ENCODE assay signal across 10 cellular contexts in the genomic region with DNA sequence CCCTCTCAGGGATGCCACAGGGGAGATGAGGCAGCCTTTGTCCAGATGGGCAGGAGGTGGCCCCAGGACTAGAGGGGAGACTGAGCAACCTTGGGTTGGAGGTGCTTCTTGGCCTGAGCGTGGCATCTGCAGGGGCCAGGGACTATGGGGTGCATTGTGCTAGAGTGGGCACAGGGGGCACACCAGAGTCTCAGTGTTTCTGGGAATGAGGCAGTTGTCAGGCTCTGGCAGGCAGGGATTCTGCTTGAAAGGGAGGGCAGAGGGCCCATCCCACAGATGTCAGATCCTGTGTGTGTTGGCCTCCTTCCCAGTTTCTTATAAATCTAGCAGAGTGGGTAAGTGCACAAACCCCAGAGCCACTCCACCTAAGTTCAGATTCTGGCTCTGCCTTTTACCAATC. TPM values are rescaled to one million over a fixed set of nuclear protein-coding genes. Genes with fewer than 3 reads are reported as not detected.
A peak's percentile ranks its signal among the peaks of the same experiment; 100 is the strongest.
DNase-seq lines count a peak whose midpoint lies in the region; ATAC-seq, FAIRE-seq and TF ChIP-seq lines count a peak whose summit lies in the region.
"Had no signal": no experiment of that assay in that cellular context is flagged by ENCODE, and none has a peak within 500 bp of the region (broad histone marks: within the 10 kb centered on the region; RNA-seq: fewer than 3 reads in every experiment).

No MANE protein-coding gene starts in this region.

- H3K36me3 Mint-ChIP-seq in WTC11, result no peaks in the 10 kb centered on the region

- no peaks in the 10 kb centered on the region for H3K27me3 ChIP-seq in pancreas

- H3K4me1 ChIP-seq in pancreas, result no peaks in the 10 kb centered on the region
- H3K4me1 ChIP-seq: parathyroid adenoma had no signal

- 57 to 60% methylated on average over 1 of the region's 1 CpG for WGBS in pancreas, 2 donors

- no peaks in the 10 kb centered on the region for H3K36me3 ChIP-seq in pancreas

- CTCF ChIA-PET in WTC11 (lab: Charles Lee), result interaction anchor here (0.6 kb wide), 1 partner anchor 242 kb away, joined by 3 read pairs; no protein-coding TSS in a partner anchor

- H3K9me3 ChIP-seq in pancreas, result no peaks in the 10 kb centered on the region

- H3K27ac ChIP-seq in pancreas, result no peak overlapping the region
- H3K27ac ChIP-seq: parathyroid adenoma had no signal

- H3K9me3 Mint-ChIP-seq in WTC11, result no peaks in the 10 kb centered on the region

- H3K4me3 ChIP-seq in pancreas, result no peak overlapping the region

- POLR2A ChIA-PET in WTC11 (lab: Charles Lee), result interaction anchor here (0.6 kb wide), 1 partner anchor 14 kb away, joined by 3 read pairs; the partner anchor contains the start of gene LGR6

- no peak for FAIRE-seq in pancreas (lab: Jason Lieb, UNC)

- intact Hi-C loops in pancreas (cut with DNase I), result no loop called here

- H3K4me3 Mint-ChIP-seq in WTC11, result no peak overlapping the region

- ATAC-seq in WTC11, result peak; percentile 69
- no peak for ATAC-seq in pancreas

- peak; percentile 52 for DNase-seq in AG08395 (ENCODE audit: low spot score)
- peak; percentile 29 for DNase-seq in HCEC 1CT
- peak; percentile 34 for DNase-seq in WTC11 (ENCODE audit: low spot score)
- peak; percentile 45 for DNase-seq in iPS-NIHi7 (ENCODE audit: extremely low spot score)
- no peak for DNase-seq in pancreas
- DNase-seq in NAMALWA (ENCODE audit: low spot score), result no peak
- DNase-seq in nucleus accumbens (lab: John Stamatoyannopoulos, UW), result no peak
- no peak for DNase-seq in NK-92 (lab: John Stamatoyannopoulos, UW; ENCODE audit: unreplicated experiment)
- DNase-seq: activated T-cell treated with anti-CD3 and anti-CD28 coated beads, Interleukin-2, amount 50 U/mL, for 48 hours had no signal

- no peak overlapping the region for H3K27ac Mint-ChIP-seq in WTC11

- no peaks in the 10 kb centered on the region for H3K4me1 Mint-ChIP-seq in WTC11

- TF ChIP-seq CTCF in WTC11 (IDR thresholded peaks at IDR 0.05) (no peak), pancreas (IDR thresholded peaks at IDR 0.05) (no peak)

- H3K27me3 Mint-ChIP-seq in WTC11 (ENCODE audit: low read depth), result no peaks in the 10 kb centered on the region; the same call in 1 of the 2 replicates

TF ChIP-seq in WTC11, 78 proteins besides CTCF, POLR2A, EP300 and RAD21 (continues in another document):
- TF ChIP-seq, protein P1, sequence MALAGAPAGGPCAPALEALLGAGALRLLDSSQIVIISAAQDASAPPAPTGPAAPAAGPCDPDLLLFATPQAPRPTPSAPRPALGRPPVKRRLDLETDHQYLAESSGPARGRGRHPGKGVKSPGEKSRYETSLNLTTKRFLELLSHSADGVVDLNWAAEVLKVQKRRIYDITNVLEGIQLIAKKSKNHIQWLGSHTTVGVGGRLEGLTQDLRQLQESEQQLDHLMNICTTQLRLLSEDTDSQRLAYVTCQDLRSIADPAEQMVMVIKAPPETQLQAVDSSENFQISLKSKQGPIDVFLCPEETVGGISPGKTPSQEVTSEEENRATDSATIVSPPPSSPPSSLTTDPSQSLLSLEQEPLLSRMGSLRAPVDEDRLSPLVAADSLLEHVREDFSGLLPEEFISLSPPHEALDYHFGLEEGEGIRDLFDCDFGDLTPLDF (CRISPR knock-in tag; IDR thresholded peaks at IDR 0.05), result no peak
- no peak for TF ChIP-seq RORB (CRISPR knock-in tag; IDR thresholded peaks at IDR 0.05)
- no peak for TF ChIP-seq NFYB (CRISPR knock-in tag; conservative IDR thresholded peaks at IDR 0.05; ENCODE audit: low read depth)
- no peak for TF ChIP-seq JUN (CRISPR knock-in tag; IDR thresholded peaks at IDR 0.05)
- TF ChIP-seq, protein P2, sequence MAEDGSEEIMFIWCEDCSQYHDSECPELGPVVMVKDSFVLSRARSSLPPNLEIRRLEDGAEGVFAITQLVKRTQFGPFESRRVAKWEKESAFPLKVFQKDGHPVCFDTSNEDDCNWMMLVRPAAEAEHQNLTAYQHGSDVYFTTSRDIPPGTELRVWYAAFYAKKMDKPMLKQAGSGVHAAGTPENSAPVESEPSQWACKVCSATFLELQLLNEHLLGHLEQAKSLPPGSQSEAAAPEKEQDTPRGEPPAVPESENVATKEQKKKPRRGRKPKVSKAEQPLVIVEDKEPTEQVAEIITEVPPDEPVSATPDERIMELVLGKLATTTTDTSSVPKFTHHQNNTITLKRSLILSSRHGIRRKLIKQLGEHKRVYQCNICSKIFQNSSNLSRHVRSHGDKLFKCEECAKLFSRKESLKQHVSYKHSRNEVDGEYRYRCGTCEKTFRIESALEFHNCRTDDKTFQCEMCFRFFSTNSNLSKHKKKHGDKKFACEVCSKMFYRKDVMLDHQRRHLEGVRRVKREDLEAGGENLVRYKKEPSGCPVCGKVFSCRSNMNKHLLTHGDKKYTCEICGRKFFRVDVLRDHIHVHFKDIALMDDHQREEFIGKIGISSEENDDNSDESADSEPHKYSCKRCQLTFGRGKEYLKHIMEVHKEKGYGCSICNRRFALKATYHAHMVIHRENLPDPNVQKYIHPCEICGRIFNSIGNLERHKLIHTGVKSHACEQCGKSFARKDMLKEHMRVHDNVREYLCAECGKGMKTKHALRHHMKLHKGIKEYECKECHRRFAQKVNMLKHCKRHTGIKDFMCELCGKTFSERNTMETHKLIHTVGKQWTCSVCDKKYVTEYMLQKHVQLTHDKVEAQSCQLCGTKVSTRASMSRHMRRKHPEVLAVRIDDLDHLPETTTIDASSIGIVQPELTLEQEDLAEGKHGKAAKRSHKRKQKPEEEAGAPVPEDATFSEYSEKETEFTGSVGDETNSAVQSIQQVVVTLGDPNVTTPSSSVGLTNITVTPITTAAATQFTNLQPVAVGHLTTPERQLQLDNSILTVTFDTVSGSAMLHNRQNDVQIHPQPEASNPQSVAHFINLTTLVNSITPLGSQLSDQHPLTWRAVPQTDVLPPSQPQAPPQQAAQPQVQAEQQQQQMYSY (CRISPR knock-in tag; IDR thresholded peaks at IDR 0.05), result no peak
- TF ChIP-seq ZBTB21 (CRISPR knock-in tag; IDR thresholded peaks at IDR 0.05; ENCODE audit: borderline replicate concordance), result no peak
- no peak for TF ChIP-seq IRF1 (CRISPR knock-in tag; IDR thresholded peaks at IDR 0.05)
- no peak for TF ChIP-seq ZNF232 (CRISPR knock-in tag; IDR thresholded peaks at IDR 0.05)
- TF ChIP-seq, protein P3, sequence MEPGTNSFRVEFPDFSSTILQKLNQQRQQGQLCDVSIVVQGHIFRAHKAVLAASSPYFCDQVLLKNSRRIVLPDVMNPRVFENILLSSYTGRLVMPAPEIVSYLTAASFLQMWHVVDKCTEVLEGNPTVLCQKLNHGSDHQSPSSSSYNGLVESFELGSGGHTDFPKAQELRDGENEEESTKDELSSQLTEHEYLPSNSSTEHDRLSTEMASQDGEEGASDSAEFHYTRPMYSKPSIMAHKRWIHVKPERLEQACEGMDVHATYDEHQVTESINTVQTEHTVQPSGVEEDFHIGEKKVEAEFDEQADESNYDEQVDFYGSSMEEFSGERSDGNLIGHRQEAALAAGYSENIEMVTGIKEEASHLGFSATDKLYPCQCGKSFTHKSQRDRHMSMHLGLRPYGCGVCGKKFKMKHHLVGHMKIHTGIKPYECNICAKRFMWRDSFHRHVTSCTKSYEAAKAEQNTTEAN (CRISPR knock-in tag; IDR thresholded peaks at IDR 0.05), result no peak
- TF ChIP-seq, protein P4, sequence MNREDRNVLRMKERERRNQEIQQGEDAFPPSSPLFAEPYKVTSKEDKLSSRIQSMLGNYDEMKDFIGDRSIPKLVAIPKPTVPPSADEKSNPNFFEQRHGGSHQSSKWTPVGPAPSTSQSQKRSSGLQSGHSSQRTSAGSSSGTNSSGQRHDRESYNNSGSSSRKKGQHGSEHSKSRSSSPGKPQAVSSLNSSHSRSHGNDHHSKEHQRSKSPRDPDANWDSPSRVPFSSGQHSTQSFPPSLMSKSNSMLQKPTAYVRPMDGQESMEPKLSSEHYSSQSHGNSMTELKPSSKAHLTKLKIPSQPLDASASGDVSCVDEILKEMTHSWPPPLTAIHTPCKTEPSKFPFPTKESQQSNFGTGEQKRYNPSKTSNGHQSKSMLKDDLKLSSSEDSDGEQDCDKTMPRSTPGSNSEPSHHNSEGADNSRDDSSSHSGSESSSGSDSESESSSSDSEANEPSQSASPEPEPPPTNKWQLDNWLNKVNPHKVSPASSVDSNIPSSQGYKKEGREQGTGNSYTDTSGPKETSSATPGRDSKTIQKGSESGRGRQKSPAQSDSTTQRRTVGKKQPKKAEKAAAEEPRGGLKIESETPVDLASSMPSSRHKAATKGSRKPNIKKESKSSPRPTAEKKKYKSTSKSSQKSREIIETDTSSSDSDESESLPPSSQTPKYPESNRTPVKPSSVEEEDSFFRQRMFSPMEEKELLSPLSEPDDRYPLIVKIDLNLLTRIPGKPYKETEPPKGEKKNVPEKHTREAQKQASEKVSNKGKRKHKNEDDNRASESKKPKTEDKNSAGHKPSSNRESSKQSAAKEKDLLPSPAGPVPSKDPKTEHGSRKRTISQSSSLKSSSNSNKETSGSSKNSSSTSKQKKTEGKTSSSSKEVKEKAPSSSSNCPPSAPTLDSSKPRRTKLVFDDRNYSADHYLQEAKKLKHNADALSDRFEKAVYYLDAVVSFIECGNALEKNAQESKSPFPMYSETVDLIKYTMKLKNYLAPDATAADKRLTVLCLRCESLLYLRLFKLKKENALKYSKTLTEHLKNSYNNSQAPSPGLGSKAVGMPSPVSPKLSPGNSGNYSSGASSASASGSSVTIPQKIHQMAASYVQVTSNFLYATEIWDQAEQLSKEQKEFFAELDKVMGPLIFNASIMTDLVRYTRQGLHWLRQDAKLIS (CRISPR knock-in tag; IDR thresholded peaks at IDR 0.05; ENCODE audit: borderline replicate concordance), result no peak
- TF ChIP-seq E2F5 (CRISPR knock-in tag; IDR thresholded peaks at IDR 0.05), result no peak
- TF ChIP-seq NR3C1 (CRISPR knock-in tag; conservative IDR thresholded peaks at IDR 0.05; ENCODE audit: low read depth), result no peak

RNA-seq across cellular contexts. Expression of gene LGR6, which starts 13.7 kb away (rescaled TPM):
- total RNA-seq in WTC11 (2021) (0.78 to 1.1 TPM (median 1.1 TPM) in 3 replicates), pancreas (under 1 TPM in 3 of 6 donors, not detected in 3; 0.06 to 0.20 (median 0.06) TPM)
- under 1 TPM; 0.15 to 0.47 TPM for polyA plus RNA-seq in pancreas

RNA-seq across cellular contexts. Expression of gene PTPN7, which starts 46.9 kb away (rescaled TPM):
- total RNA-seq in WTC11 (2021) (0.98 to 1.1 TPM (median 1.1 TPM) in 3 replicates), pancreas (1 to 10 TPM in 4 of 6 donors, under 1 TPM in 2; 0.23 to 2.9 (median 1.0) TPM)
- 1 to 10 TPM in 1 of 2 donors, under 1 TPM in 1; 0.61 to 1.2 TPM for polyA plus RNA-seq in pancreas

Comparison
In these comparisons a context has a peak if more than half of its experiments do, and no peak if none do; other contexts are left out.
1. DNase-seq: peak in AG08395 (single experiment), HCEC 1CT (single experiment), WTC11 (single experiment) and iPS-NIHi7 (single experiment); none in pancreas (0 of 6), NAMALWA (single experiment), nucleus accumbens (0 of 56) and NK-92 (single experiment).